In genomic region chr13:23447927-23448326, GRCh38 we compare ENCODE assay signal across 1 cellular context.
TF ChIP-seq lines count a peak whose summit lies in the region.

No MANE protein-coding gene starts in this region.

TF ChIP-seq in IMR-90, 13 proteins besides CTCF, POLR2A, EP300 and RAD21 (continued from another document):
- TF ChIP-seq BHLHE40 (IDR thresholded peaks at IDR 0.05; ENCODE audit: low read depth, low read length) (0 out of 2 replicates have a peak, but pooled peaks have one; percentile 8), RFX5 (IDR thresholded peaks at IDR 0.05; ENCODE audit: low read depth, low read length) (no peak), MAFK (IDR thresholded peaks at IDR 0.05; ENCODE audit: low read depth, low read length) (no peak; the same call in 1 of the 2 replicates), RCOR1 (IDR thresholded peaks at IDR 0.05; ENCODE audit: insufficient replicate concordance, low read length) (no peak), MAZ (IDR thresholded peaks at IDR 0.05; ENCODE audit: borderline replicate concordance, low read depth, low read length) (no peak), CEBPB (IDR thresholded peaks at IDR 0.05; ENCODE audit: low read depth, low read length) (no peak), ELK1 (IDR thresholded peaks at IDR 0.05; ENCODE audit: borderline replicate concordance, low read depth, low read length) (no peak), MXI1 (IDR thresholded peaks at IDR 0.05; ENCODE audit: borderline replicate concordance, low read depth, low read length) (no peak), FOS (IDR thresholded peaks at IDR 0.05; ENCODE audit: low read depth, low read length) (peak; percentile 73), SMC3 (IDR thresholded peaks at IDR 0.05; ENCODE audit: low read depth, low read length) (no peak), CHD1 (IDR thresholded peaks at IDR 0.05; ENCODE audit: low read depth, low read length) (no peak)
